Comparison of ENCODE assay signal across 1 cellular context in the genomic region with DNA sequence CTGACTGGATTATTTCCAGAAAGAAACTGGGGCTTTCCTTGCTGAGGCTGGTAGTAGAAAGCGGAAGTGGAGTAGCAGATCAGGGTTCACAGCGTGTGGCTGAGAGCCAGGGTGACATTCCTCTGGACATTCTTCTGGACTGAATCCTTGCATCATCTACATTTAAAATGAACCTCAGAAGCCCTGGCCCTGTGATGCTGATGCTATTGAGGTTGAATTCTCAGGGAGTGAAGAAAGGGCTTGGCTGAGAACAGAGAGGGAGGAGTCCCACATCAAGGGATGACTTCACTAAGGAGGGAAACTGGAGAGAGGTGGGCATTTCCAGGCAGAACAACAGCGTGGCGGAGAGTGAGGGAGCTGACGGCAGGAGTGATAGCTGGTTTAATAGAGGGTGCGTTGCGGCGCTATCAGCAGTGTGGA.
TF ChIP-seq lines count a peak whose summit lies in the region.

No MANE protein-coding gene starts in this region.

TF ChIP-seq in HepG2, 621 proteins besides CTCF, POLR2A, EP300 and RAD21 (continued from another document and continues in another):
- TF ChIP-seq, protein P1, sequence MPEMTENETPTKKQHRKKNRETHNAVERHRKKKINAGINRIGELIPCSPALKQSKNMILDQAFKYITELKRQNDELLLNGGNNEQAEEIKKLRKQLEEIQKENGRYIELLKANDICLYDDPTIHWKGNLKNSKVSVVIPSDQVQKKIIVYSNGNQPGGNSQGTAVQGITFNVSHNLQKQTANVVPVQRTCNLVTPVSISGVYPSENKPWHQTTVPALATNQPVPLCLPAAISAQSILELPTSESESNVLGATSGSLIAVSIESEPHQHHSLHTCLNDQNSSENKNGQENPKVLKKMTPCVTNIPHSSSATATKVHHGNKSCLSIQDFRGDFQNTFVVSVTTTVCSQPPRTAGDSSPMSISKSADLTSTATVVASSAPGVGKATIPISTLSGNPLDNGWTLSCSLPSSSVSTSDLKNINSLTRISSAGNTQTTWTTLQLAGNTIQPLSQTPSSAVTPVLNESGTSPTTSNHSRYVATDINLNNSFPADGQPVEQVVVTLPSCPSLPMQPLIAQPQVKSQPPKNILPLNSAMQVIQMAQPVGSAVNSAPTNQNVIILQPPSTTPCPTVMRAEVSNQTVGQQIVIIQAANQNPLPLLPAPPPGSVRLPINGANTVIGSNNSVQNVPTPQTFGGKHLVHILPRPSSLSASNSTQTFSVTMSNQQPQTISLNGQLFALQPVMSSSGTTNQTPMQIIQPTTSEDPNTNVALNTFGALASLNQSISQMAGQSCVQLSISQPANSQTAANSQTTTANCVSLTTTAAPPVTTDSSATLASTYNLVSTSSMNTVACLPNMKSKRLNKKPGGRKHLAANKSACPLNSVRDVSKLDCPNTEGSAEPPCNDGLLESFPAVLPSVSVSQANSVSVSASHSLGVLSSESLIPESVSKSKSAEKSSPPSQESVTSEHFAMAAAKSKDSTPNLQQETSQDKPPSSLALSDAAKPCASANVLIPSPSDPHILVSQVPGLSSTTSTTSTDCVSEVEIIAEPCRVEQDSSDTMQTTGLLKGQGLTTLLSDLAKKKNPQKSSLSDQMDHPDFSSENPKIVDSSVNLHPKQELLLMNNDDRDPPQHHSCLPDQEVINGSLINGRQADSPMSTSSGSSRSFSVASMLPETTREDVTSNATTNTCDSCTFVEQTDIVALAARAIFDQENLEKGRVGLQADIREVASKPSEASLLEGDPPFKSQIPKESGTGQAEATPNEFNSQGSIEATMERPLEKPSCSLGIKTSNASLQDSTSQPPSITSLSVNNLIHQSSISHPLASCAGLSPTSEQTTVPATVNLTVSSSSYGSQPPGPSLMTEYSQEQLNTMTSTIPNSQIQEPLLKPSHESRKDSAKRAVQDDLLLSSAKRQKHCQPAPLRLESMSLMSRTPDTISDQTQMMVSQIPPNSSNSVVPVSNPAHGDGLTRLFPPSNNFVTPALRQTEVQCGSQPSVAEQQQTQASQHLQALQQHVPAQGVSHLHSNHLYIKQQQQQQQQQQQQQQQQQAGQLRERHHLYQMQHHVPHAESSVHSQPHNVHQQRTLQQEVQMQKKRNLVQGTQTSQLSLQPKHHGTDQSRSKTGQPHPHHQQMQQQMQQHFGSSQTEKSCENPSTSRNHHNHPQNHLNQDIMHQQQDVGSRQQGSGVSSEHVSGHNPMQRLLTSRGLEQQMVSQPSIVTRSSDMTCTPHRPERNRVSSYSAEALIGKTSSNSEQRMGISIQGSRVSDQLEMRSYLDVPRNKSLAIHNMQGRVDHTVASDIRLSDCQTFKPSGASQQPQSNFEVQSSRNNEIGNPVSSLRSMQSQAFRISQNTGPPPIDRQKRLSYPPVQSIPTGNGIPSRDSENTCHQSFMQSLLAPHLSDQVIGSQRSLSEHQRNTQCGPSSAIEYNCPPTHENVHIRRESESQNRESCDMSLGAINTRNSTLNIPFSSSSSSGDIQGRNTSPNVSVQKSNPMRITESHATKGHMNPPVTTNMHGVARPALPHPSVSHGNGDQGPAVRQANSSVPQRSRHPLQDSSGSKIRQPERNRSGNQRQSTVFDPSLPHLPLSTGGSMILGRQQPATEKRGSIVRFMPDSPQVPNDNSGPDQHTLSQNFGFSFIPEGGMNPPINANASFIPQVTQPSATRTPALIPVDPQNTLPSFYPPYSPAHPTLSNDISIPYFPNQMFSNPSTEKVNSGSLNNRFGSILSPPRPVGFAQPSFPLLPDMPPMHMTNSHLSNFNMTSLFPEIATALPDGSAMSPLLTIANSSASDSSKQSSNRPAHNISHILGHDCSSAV (CRISPR knock-in tag; IDR thresholded peaks at IDR 0.05; ENCODE audit: borderline replicate concordance): no peak
- TF ChIP-seq HNF4G (IDR thresholded peaks at IDR 0.05; ENCODE audit: borderline replicate concordance, low read depth, low read length) (peak; percentile 17; the same call in 1 of the 2 replicates), HNF4G (CRISPR knock-in tag; IDR thresholded peaks at IDR 0.05; ENCODE audit: borderline replicate concordance, low read depth) (no peak), SOX13 (IDR thresholded peaks at IDR 0.05) (no peak), SOX13 (CRISPR knock-in tag; conservative IDR thresholded peaks at IDR 0.05 in 1 of 2, IDR thresholded peaks at IDR 0.05 in 1 of 2) (peak in 1 of 2 experiments; percentile 16; a peak in 1 of 4 replicates), HDAC2 (CRISPR knock-in tag; IDR thresholded peaks at IDR 0.05) (0 out of 2 replicates have a peak, but pooled peaks have one; percentile 42), GATAD2A (CRISPR knock-in tag; IDR thresholded peaks at IDR 0.05) (0 out of 2 replicates have a peak, but pooled peaks have one; percentile 34), GABPB1 (CRISPR knock-in tag; IDR thresholded peaks at IDR 0.05) (peak; percentile 74), RORA (CRISPR knock-in tag; IDR thresholded peaks at IDR 0.05) (no peak), SALL1 (CRISPR knock-in tag; IDR thresholded peaks at IDR 0.05) (peak; percentile 45; the same call in 1 of the 2 replicates), SRY (CRISPR knock-in tag; IDR thresholded peaks at IDR 0.05) (no peak), ETV5 (CRISPR knock-in tag; IDR thresholded peaks at IDR 0.05; ENCODE audit: borderline replicate concordance) (peak; percentile 53; the same call in 1 of the 2 replicates), AGO2 (optimal IDR thresholded peaks at IDR 0.05; ENCODE audit: low read depth, low read length) (no peak), ZC3H4 (CRISPR knock-in tag; IDR thresholded peaks at IDR 0.05; ENCODE audit: borderline replicate concordance) (no peak), ZNF263 (CRISPR knock-in tag; IDR thresholded peaks at IDR 0.05) (peak; percentile 73), IRF2 (CRISPR knock-in tag; IDR thresholded peaks at IDR 0.05) (0 out of 2 replicates have a peak, but pooled peaks have one; percentile 16)
- TF ChIP-seq, protein P2, sequence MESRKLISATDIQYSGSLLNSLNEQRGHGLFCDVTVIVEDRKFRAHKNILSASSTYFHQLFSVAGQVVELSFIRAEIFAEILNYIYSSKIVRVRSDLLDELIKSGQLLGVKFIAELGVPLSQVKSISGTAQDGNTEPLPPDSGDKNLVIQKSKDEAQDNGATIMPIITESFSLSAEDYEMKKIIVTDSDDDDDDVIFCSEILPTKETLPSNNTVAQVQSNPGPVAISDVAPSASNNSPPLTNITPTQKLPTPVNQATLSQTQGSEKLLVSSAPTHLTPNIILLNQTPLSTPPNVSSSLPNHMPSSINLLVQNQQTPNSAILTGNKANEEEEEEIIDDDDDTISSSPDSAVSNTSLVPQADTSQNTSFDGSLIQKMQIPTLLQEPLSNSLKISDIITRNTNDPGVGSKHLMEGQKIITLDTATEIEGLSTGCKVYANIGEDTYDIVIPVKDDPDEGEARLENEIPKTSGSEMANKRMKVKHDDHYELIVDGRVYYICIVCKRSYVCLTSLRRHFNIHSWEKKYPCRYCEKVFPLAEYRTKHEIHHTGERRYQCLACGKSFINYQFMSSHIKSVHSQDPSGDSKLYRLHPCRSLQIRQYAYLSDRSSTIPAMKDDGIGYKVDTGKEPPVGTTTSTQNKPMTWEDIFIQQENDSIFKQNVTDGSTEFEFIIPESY (CRISPR knock-in tag; IDR thresholded peaks at IDR 0.05): no peak
- TF ChIP-seq, protein P3, sequence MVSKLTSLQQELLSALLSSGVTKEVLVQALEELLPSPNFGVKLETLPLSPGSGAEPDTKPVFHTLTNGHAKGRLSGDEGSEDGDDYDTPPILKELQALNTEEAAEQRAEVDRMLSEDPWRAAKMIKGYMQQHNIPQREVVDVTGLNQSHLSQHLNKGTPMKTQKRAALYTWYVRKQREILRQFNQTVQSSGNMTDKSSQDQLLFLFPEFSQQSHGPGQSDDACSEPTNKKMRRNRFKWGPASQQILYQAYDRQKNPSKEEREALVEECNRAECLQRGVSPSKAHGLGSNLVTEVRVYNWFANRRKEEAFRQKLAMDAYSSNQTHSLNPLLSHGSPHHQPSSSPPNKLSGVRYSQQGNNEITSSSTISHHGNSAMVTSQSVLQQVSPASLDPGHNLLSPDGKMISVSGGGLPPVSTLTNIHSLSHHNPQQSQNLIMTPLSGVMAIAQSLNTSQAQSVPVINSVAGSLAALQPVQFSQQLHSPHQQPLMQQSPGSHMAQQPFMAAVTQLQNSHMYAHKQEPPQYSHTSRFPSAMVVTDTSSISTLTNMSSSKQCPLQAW (CRISPR knock-in tag; IDR thresholded peaks at IDR 0.05): 0 out of 2 replicates have a peak, but pooled peaks have one; percentile 29
- TF ChIP-seq, protein P4, sequence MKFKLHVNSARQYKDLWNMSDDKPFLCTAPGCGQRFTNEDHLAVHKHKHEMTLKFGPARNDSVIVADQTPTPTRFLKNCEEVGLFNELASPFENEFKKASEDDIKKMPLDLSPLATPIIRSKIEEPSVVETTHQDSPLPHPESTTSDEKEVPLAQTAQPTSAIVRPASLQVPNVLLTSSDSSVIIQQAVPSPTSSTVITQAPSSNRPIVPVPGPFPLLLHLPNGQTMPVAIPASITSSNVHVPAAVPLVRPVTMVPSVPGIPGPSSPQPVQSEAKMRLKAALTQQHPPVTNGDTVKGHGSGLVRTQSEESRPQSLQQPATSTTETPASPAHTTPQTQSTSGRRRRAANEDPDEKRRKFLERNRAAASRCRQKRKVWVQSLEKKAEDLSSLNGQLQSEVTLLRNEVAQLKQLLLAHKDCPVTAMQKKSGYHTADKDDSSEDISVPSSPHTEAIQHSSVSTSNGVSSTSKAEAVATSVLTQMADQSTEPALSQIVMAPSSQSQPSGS (CRISPR knock-in tag; IDR thresholded peaks at IDR 0.05): peak; percentile 41; the same call in 1 of the 2 replicates
- TF ChIP-seq, protein P5, sequence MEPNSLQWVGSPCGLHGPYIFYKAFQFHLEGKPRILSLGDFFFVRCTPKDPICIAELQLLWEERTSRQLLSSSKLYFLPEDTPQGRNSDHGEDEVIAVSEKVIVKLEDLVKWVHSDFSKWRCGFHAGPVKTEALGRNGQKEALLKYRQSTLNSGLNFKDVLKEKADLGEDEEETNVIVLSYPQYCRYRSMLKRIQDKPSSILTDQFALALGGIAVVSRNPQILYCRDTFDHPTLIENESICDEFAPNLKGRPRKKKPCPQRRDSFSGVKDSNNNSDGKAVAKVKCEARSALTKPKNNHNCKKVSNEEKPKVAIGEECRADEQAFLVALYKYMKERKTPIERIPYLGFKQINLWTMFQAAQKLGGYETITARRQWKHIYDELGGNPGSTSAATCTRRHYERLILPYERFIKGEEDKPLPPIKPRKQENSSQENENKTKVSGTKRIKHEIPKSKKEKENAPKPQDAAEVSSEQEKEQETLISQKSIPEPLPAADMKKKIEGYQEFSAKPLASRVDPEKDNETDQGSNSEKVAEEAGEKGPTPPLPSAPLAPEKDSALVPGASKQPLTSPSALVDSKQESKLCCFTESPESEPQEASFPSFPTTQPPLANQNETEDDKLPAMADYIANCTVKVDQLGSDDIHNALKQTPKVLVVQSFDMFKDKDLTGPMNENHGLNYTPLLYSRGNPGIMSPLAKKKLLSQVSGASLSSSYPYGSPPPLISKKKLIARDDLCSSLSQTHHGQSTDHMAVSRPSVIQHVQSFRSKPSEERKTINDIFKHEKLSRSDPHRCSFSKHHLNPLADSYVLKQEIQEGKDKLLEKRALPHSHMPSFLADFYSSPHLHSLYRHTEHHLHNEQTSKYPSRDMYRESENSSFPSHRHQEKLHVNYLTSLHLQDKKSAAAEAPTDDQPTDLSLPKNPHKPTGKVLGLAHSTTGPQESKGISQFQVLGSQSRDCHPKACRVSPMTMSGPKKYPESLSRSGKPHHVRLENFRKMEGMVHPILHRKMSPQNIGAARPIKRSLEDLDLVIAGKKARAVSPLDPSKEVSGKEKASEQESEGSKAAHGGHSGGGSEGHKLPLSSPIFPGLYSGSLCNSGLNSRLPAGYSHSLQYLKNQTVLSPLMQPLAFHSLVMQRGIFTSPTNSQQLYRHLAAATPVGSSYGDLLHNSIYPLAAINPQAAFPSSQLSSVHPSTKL (CRISPR knock-in tag; IDR thresholded peaks at IDR 0.05): 0 out of 2 replicates have a peak, but pooled peaks have one; percentile 59
- TF ChIP-seq, protein P6, sequence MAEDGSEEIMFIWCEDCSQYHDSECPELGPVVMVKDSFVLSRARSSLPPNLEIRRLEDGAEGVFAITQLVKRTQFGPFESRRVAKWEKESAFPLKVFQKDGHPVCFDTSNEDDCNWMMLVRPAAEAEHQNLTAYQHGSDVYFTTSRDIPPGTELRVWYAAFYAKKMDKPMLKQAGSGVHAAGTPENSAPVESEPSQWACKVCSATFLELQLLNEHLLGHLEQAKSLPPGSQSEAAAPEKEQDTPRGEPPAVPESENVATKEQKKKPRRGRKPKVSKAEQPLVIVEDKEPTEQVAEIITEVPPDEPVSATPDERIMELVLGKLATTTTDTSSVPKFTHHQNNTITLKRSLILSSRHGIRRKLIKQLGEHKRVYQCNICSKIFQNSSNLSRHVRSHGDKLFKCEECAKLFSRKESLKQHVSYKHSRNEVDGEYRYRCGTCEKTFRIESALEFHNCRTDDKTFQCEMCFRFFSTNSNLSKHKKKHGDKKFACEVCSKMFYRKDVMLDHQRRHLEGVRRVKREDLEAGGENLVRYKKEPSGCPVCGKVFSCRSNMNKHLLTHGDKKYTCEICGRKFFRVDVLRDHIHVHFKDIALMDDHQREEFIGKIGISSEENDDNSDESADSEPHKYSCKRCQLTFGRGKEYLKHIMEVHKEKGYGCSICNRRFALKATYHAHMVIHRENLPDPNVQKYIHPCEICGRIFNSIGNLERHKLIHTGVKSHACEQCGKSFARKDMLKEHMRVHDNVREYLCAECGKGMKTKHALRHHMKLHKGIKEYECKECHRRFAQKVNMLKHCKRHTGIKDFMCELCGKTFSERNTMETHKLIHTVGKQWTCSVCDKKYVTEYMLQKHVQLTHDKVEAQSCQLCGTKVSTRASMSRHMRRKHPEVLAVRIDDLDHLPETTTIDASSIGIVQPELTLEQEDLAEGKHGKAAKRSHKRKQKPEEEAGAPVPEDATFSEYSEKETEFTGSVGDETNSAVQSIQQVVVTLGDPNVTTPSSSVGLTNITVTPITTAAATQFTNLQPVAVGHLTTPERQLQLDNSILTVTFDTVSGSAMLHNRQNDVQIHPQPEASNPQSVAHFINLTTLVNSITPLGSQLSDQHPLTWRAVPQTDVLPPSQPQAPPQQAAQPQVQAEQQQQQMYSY (CRISPR knock-in tag; IDR thresholded peaks at IDR 0.05): peak; percentile 79; the same call in 1 of the 2 replicates
- TF ChIP-seq, protein P7, sequence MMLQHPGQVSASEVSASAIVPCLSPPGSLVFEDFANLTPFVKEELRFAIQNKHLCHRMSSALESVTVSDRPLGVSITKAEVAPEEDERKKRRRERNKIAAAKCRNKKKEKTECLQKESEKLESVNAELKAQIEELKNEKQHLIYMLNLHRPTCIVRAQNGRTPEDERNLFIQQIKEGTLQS (CRISPR knock-in tag; IDR thresholded peaks at IDR 0.05): peak; percentile 86
- TF ChIP-seq, protein P8, sequence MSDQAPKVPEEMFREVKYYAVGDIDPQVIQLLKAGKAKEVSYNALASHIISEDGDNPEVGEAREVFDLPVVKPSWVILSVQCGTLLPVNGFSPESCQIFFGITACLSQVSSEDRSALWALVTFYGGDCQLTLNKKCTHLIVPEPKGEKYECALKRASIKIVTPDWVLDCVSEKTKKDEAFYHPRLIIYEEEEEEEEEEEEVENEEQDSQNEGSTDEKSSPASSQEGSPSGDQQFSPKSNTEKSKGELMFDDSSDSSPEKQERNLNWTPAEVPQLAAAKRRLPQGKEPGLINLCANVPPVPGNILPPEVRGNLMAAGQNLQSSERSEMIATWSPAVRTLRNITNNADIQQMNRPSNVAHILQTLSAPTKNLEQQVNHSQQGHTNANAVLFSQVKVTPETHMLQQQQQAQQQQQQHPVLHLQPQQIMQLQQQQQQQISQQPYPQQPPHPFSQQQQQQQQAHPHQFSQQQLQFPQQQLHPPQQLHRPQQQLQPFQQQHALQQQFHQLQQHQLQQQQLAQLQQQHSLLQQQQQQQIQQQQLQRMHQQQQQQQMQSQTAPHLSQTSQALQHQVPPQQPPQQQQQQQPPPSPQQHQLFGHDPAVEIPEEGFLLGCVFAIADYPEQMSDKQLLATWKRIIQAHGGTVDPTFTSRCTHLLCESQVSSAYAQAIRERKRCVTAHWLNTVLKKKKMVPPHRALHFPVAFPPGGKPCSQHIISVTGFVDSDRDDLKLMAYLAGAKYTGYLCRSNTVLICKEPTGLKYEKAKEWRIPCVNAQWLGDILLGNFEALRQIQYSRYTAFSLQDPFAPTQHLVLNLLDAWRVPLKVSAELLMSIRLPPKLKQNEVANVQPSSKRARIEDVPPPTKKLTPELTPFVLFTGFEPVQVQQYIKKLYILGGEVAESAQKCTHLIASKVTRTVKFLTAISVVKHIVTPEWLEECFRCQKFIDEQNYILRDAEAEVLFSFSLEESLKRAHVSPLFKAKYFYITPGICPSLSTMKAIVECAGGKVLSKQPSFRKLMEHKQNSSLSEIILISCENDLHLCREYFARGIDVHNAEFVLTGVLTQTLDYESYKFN (CRISPR knock-in tag; conservative IDR thresholded peaks at IDR 0.05): peak; percentile 26; the same call in 1 of the 2 replicates
